ENCODE assay signal across 17 cellular contexts in the genomic region with DNA sequence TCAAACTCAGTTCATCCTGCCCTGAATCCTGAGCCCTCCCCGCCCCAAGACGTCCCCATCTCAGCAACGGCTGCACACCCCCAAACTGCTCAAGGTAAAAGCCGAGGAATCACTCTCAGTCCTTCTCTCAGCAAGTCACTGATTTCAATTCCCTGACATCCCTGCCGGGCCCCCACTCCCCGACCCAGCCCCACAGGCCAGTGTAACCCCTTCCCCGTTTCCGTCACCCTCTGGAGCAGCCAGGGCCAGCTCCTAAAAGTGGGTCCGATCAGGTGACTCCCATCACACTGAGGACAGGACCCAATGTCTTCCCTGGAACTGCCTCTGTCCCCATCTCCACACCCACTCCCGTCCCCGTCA. TPM values are rescaled to one million over a fixed set of nuclear protein-coding genes. Genes with fewer than 3 reads are reported as not detected.
DNase-seq lines count a peak whose midpoint lies in the region; ATAC-seq and TF ChIP-seq lines count a peak whose summit lies in the region.
"Had no signal": no experiment of that assay in that cellular context is flagged by ENCODE, and none has a peak within 500 bp of the region (broad histone marks: within the 10 kb centered on the region; RNA-seq: fewer than 3 reads in every experiment).

No MANE protein-coding gene starts in this region.

- H3K4ac ChIP-seq in mesenchymal stem cell (ENCODE audit: low read depth in 1 of 2, low read length in 2 of 2): no peak overlapping the region

- H3K27ac Mint-ChIP-seq in memory B cell: no peak overlapping the region
- H3K27ac Mint-ChIP-seq: activated T-cell treated with anti-CD3 and anti-CD28 coated beads, Interleukin-2, amount 50 U/mL, for 72 hours; IgD-negative memory B cell had no signal

- H4K91ac ChIP-seq in mesenchymal stem cell (ENCODE audit: low read length): no peak overlapping the region

- no peak for TF ChIP-seq EP300 in stomach (IDR thresholded peaks at IDR 0.05)
- TF ChIP-seq EP300 in transverse colon (IDR thresholded peaks at IDR 0.05; ENCODE audit: low read depth): no peak

- ATAC-seq in memory B cell (ENCODE audit: low read depth): no peak
- ATAC-seq: activated T-cell treated with anti-CD3 and anti-CD28 coated beads, Interleukin-2, amount 50 U/mL, for 72 hours had no signal

- H3K4me1 Mint-ChIP-seq in memory B cell: peaks cover 6% of the 10 kb centered on the region

- in situ Hi-C loops in transverse colon (cut with MboI; ENCODE audit: low pct_ligation_motif_present in 1 of 4, low pct_unique_long_range_greater_than_20kb in 1 of 4, low sequenced_read_pairs in 3 of 4): no loop called here

- H3K4me1 ChIP-seq in stomach (peaks cover 0 to 5% (median 0%) of the 10 kb centered on the region in 4 donors), mesenchymal stem cell (ENCODE audit: control insufficient read depth, insufficient read depth, low read depth, low read length) (peaks cover 20% of the 10 kb centered on the region), transverse colon (no peaks in the 10 kb centered on the region)

- H3K18ac ChIP-seq in mesenchymal stem cell (ENCODE audit: low read depth in 1 of 2, low read length in 2 of 2): no peak overlapping the region

- WGBS in stomach, 5 donors: 84 to 91% (median 89%) methylated on average over 11 of the region's 11 CpGs
- 82% methylated on average over 11 of the region's 11 CpGs for WGBS in mesenchymal stem cell
- WGBS in transverse colon (ENCODE audit: low coverage in 1 of 2), 2 donors: 84 to 89% methylated on average over 7 to 11 of the region's 11 CpGs

- intact Hi-C loops in stomach (cut with DNase I; ENCODE audit: low total_unique reads): no loop called here
- intact Hi-C loops in transverse colon (cut with DNase I; ENCODE audit: low total_unique reads): no loop called here

- H4K8ac ChIP-seq in mesenchymal stem cell (ENCODE audit: low read length): no peak overlapping the region

- peak overlapping the region; percentile 34 for H3K4me3 Mint-ChIP-seq in memory B cell
- H3K4me3 Mint-ChIP-seq: activated T-cell treated with anti-CD3 and anti-CD28 coated beads, Interleukin-2, amount 50 U/mL, for 72 hours had no signal

- no peak overlapping the region for H2BK5ac ChIP-seq in mesenchymal stem cell (ENCODE audit: low read depth, low read length, poor library complexity, severe bottlenecking)

- no peaks in the 10 kb centered on the region for H3K79me1 ChIP-seq in mesenchymal stem cell (replicated peaks; ENCODE audit: low read length, poor library complexity, severe bottlenecking)

- H3K9me3 ChIP-seq in stomach (no peaks in the 10 kb centered on the region), mesenchymal stem cell (ENCODE audit: control insufficient read depth, low read length) (no peaks in the 10 kb centered on the region), transverse colon (no peaks in the 10 kb centered on the region)
- H3K9me3 ChIP-seq: gastrocnemius medialis, sigmoid colon, thoracic aorta had no signal

- H3K27me3 ChIP-seq in stomach (peaks cover 0 to 61% (median 0%) of the 10 kb centered on the region in 3 donors), mesenchymal stem cell (ENCODE audit: control insufficient read depth in 1 of 2, insufficient read depth in 1 of 2, low read length in 2 of 2) (peaks cover 5 to 39% of the 10 kb centered on the region in 2 experiments), transverse colon (peaks cover 5% of the 10 kb centered on the region)
- H3K27me3 ChIP-seq: gastrocnemius medialis had no signal

- no peak overlapping the region for H2BK12ac ChIP-seq in mesenchymal stem cell (ENCODE audit: low read length in 2 of 2)

- H3K27ac ChIP-seq in angular gyrus (ENCODE audit: low read depth, low read length) (peak overlapping the region; percentile 74), stomach (no peak overlapping the region), mesenchymal stem cell (ENCODE audit: low read length, poor library complexity, severe bottlenecking) (no peak overlapping the region), transverse colon (no peak overlapping the region)
- H3K27ac ChIP-seq: sigmoid colon, thoracic aorta had no signal

- no peak overlapping the region for H3K9ac ChIP-seq in mesenchymal stem cell (ENCODE audit: low read length)

- H3K23ac ChIP-seq in mesenchymal stem cell (ENCODE audit: low read length in 2 of 2): no peak overlapping the region

- H3K36me3 ChIP-seq in stomach (peaks cover 0 to 12% (median 3%) of the 10 kb centered on the region in 4 donors), mesenchymal stem cell (ENCODE audit: control insufficient read depth in 1 of 2, insufficient read depth in 2 of 2, low read depth in 1 of 2, low read length in 2 of 2) (no peaks in the 10 kb centered on the region), transverse colon (no peaks in the 10 kb centered on the region)
- H3K36me3 ChIP-seq: gastrocnemius medialis, sigmoid colon, thoracic aorta had no signal

- H3K36me3 Mint-ChIP-seq in memory B cell: no peaks in the 10 kb centered on the region
- H3K36me3 Mint-ChIP-seq: IgD-negative memory B cell had no signal

- DNase-seq in activated CD8-positive, alpha-beta memory T cell treated with anti-CD3 and anti-CD28 coated beads for 24 hours: peak; percentile 43
- no peak for DNase-seq in activated CD8-positive, alpha-beta memory T cell treated with anti-CD3 and anti-CD28 coated beads, Interleukin-2, amount 50 U/mL, for 4 hours
- DNase-seq in memory B cell (ENCODE audit: low spot score in 2 of 2): no peak
- peak; percentile 8 for DNase-seq in stomach
- DNase-seq in mesenchymal stem cell: no peak
- no peak for DNase-seq in transverse colon
- DNase-seq in EL: no peak
- DNase-seq: 8988T; activated T-cell treated with anti-CD3 and anti-CD28 coated beads, Interleukin-2, amount 50 U/mL, for 72 hours; NCI-H1105 treated with DMSO at 0.1 percent for 48 hours; nucleus accumbens; sigmoid colon; stimulated activated CD4-positive, alpha-beta T cell treated with anti-CD3 and anti-CD28 coated beads, Interleukin-4, amount 100 ng/mL, for 24 hours had no signal

- peaks cover 21% of the 10 kb centered on the region for H3K27me3 Mint-ChIP-seq in memory B cell

- no peak overlapping the region for H2AFZ ChIP-seq in mesenchymal stem cell (ENCODE audit: low read depth, low read length)

- no peak overlapping the region for H2BK120ac ChIP-seq in mesenchymal stem cell (ENCODE audit: low read depth, low read length)

- TF ChIP-seq POLR2A in stomach (IDR thresholded peaks at IDR 0.05) (no peak), transverse colon (IDR thresholded peaks at IDR 0.05) (no peak)

- no peak for TF ChIP-seq CTCF in stomach (IDR thresholded peaks at IDR 0.05)
- TF ChIP-seq CTCF in transverse colon (IDR thresholded peaks at IDR 0.05): no peak

- H3K4me2 ChIP-seq in mesenchymal stem cell (ENCODE audit: low read length, poor library complexity, severe bottlenecking): no peak overlapping the region

- no peak overlapping the region for H2AK5ac ChIP-seq in mesenchymal stem cell (ENCODE audit: low read length, severe bottlenecking)

- H3K4me3 ChIP-seq in stomach (no peak overlapping the region), mesenchymal stem cell (ENCODE audit: insufficient read depth in 1 of 2, low read depth in 1 of 2, low read length in 2 of 2) (no peak overlapping the region), transverse colon (no peak overlapping the region)
- H3K4me3 ChIP-seq: sigmoid colon, thoracic aorta had no signal

- H3K14ac ChIP-seq in mesenchymal stem cell (ENCODE audit: low read length in 2 of 2): no peak overlapping the region

- no peaks in the 10 kb centered on the region for H3K9me3 Mint-ChIP-seq in memory B cell
- H3K9me3 Mint-ChIP-seq: activated T-cell treated with anti-CD3 and anti-CD28 coated beads, Interleukin-2, amount 50 U/mL, for 72 hours; IgD-negative memory B cell had no signal

- no peak overlapping the region for H2BK15ac ChIP-seq in mesenchymal stem cell (ENCODE audit: low read depth, poor library complexity, severe bottlenecking)

RNA-seq across cellular contexts. Expression of gene SNORC, which starts 20.5 kb away (rescaled TPM):
- total RNA-seq in stomach (10 to 100 TPM in 2 of 5 donors, 1 to 10 TPM in 1, under 1 TPM in 1, not detected in 1; 0.55 to 23.8 (median 7.1) TPM), transverse colon (10 to 100 TPM; 13.9 to 45.6 (median 17.2) TPM)
- polyA plus RNA-seq in stomach: 1 to 10 TPM; 2.1 to 7.5 (median 6.3) TPM
- polyA plus RNA-seq in mesenchymal stem cell (2013, experiment 1 of 2): 0.95 TPM
- polyA plus RNA-seq in mesenchymal stem cell (2013, experiment 2 of 2): 0.90 TPM
- polyA plus RNA-seq: IgD-negative memory B cell had no signal

Comparison
In these comparisons a context has a peak if more than half of its experiments do, and no peak if none do; other contexts are left out.
1. DNase-seq: peak in activated CD8-positive, alpha-beta memory T cell treated with anti-CD3 and anti-CD28 coated beads for 24 hours (single experiment) and stomach (single experiment); none in activated CD8-positive, alpha-beta memory T cell treated with anti-CD3 and anti-CD28 coated beads, Interleukin-2, amount 50 U/mL, for 4 hours (single experiment), memory B cell (0 of 2), mesenchymal stem cell (single experiment), transverse colon (single experiment) and EL (single experiment).